In genomic region chr17:10058924-10059683, GRCh38 we compare ENCODE assay signal across 13 cellular contexts.
DNase-seq lines count a peak whose midpoint lies in the region; ATAC-seq and TF ChIP-seq lines count a peak whose summit lies in the region.
"Had no signal": no experiment of that assay in that cellular context is flagged by ENCODE, and none has a peak within 500 bp of the region (broad histone marks: within the 10 kb centered on the region; RNA-seq: fewer than 3 reads in every experiment).

No MANE protein-coding gene starts in this region.

- H3K27ac ChIP-seq in gastrocnemius medialis (peak overlapping the region in 3 of 4 donors; percentile 19 to 61 (median 31)), spleen (no peak overlapping the region)

- no peak overlapping the region for H3K4me3 ChIP-seq in gastrocnemius medialis
- H3K4me3 ChIP-seq in spleen = no peak overlapping the region

- TF ChIP-seq CTCF in gastrocnemius medialis (IDR thresholded peaks at IDR 0.05 in 4 of 5, conservative IDR thresholded peaks at IDR 0.05 in 1 of 5) (no peak), spleen (IDR thresholded peaks at IDR 0.05 in 8 of 11, conservative IDR thresholded peaks at IDR 0.05 in 3 of 11) (no peak)

- H3K9me3 ChIP-seq in gastrocnemius medialis = no peaks in the 10 kb centered on the region
- H3K9me3 ChIP-seq in spleen = no peaks in the 10 kb centered on the region

- 73 to 90% (median 85%) methylated on average over 13 to 16 of the region's 16 CpGs for WGBS in spleen, 5 donors

- in situ Hi-C loops in gastrocnemius medialis (cut with MboI; ENCODE audit: low sequenced_read_pairs in 4 of 4) = no loop called here

- intact Hi-C loops in Right ventricle myocardium superior (cut with DNase I) (no loop called here), gastrocnemius medialis (cut with DNase I; ENCODE audit: low total_unique reads) (no loop called here), spleen (cut with DNase I; ENCODE audit: low total_unique reads) (no loop called here)

- H3K4me3 Mint-ChIP-seq in T-cell = no peak overlapping the region
- H3K4me3 Mint-ChIP-seq: activated CD4-positive, alpha-beta T cell treated with anti-CD3 and anti-CD28 coated beads for 36 hours; activated T-helper 1 cell treated with anti-CD3 and anti-CD28 coated beads, Interleukin-12 subunit alpha, Interleukin-12 subunit beta, Interleukin-2, Interleukin-4 antibody, amounts not matched to agents 30 ng/mL and 10 ng/mL and 1 ng/mL, durations not matched to agents 14 hours and 24 hours and 36 hours had no signal

- H3K4me1 ChIP-seq in gastrocnemius medialis (no peaks in the 10 kb centered on the region), spleen (peaks cover 7 to 59% (median 52%) of the 10 kb centered on the region in 6 donors)

- H3K36me3 ChIP-seq in gastrocnemius medialis (no peaks in the 10 kb centered on the region), spleen (no peaks in the 10 kb centered on the region)

- POLR2A ChIA-PET in T-cell (lab: Charles Lee) = no interaction called here

- H3K9me3 Mint-ChIP-seq in T-cell = no peaks in the 10 kb centered on the region
- H3K9me3 Mint-ChIP-seq: activated T-helper 1 cell treated with anti-CD3 and anti-CD28 coated beads, Interleukin-12 subunit alpha, Interleukin-12 subunit beta, Interleukin-2, Interleukin-4 antibody, amounts not matched to agents 30 ng/mL and 10 ng/mL and 1 ng/mL, durations not matched to agents 14 hours and 24 hours and 36 hours; CD8-positive, alpha-beta memory T cell had no signal

- CTCF ChIA-PET in T-cell (lab: Charles Lee) = no interaction called here

- H3K27me3 ChIP-seq in gastrocnemius medialis (no peaks in the 10 kb centered on the region), spleen (replicated peaks in 1 of 7) (no peaks in the 10 kb centered on the region)

- TF ChIP-seq POLR2A in gastrocnemius medialis (IDR thresholded peaks at IDR 0.05) = no peak
- no peak for TF ChIP-seq POLR2A in spleen (IDR thresholded peaks at IDR 0.05)

- peaks cover 5 to 27% (median 9%) of the 10 kb centered on the region in 3 donors for H3K4me1 Mint-ChIP-seq in T-cell

- no peaks in the 10 kb centered on the region for H3K27me3 Mint-ChIP-seq in T-cell
- H3K27me3 Mint-ChIP-seq: activated CD4-positive, alpha-beta T cell treated with anti-CD3 and anti-CD28 coated beads for 36 hours had no signal

- H3K36me3 Mint-ChIP-seq in T-cell = no peaks in the 10 kb centered on the region

- ATAC-seq in GM18517 (IDR thresholded peaks at IDR 0.05; ENCODE audit: unreplicated experiment) (peak; percentile 18), HG03103 (IDR thresholded peaks at IDR 0.05; ENCODE audit: low read depth, unreplicated experiment) (peak; percentile 17), Right ventricle myocardium superior (ENCODE audit: poor library complexity) (peak; percentile 21), gastrocnemius medialis (peak; percentile 48 to 49), T-cell (replicated peaks in 1 of 4) (no peak), GM19324 (IDR thresholded peaks at IDR 0.05; ENCODE audit: low FRiP score, unreplicated experiment) (no peak)
- ATAC-seq: activated CD4-positive, alpha-beta T cell treated with anti-CD3 and anti-CD28 coated beads for 36 hours had no signal

- no peak overlapping the region for H3K27ac Mint-ChIP-seq in T-cell
- H3K27ac Mint-ChIP-seq: activated CD4-positive, alpha-beta T cell treated with anti-CD3 and anti-CD28 coated beads for 36 hours; activated T-helper 1 cell treated with anti-CD3 and anti-CD28 coated beads, Interleukin-12 subunit alpha, Interleukin-12 subunit beta, Interleukin-2, Interleukin-4 antibody, amounts not matched to agents 30 ng/mL and 10 ng/mL and 1 ng/mL, durations not matched to agents 14 hours and 24 hours and 36 hours had no signal

- DNase-seq in Right ventricle myocardium superior = no peak
- no peak for DNase-seq in gastrocnemius medialis
- DNase-seq in T-cell = no peak
- no peak for DNase-seq in activated gamma-delta T cell (lab: John Stamatoyannopoulos, UW)
- DNase-seq in spleen = no peak
- DNase-seq: CD8-positive, alpha-beta memory T cell; NCI-H1694 treated with DMSO at 0.1 percent for 48 hours; NCI-H774 had no signal

Comparison
In these comparisons a context has a peak if more than half of its experiments do, and no peak if none do; other contexts are left out.
1. ATAC-seq: peak in GM18517 (single experiment), HG03103 (single experiment), Right ventricle myocardium superior (single experiment) and gastrocnemius medialis (2 of 2); none in T-cell (0 of 4) and GM19324 (single experiment).
2. H3K27ac ChIP-seq: peak in gastrocnemius medialis (3 of 4); none in spleen (0 of 8).